Comparison of ENCODE assay signal across 26 cellular contexts in the genomic region with DNA sequence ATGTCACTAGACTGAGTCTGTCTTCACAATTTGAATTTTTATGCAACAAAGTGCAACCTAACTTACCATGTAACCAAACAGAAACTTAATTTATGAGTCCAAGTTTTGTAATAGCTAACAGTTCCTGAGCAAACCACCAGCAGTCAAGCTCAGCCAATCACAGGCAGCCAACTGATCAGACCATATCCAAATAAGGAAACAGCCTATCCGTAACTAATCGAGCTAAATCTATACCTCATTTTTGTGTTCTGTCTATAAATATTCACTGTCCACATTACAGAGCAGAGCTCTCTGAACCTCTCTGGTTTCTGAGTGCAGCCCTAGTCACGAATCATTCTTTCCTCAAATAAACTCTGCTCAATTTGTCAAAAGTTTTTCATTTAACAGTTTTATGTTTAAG.
"Had no signal": no experiment of that assay in that cellular context is flagged by ENCODE, and none has a peak within 500 bp of the region (broad histone marks: within the 10 kb centered on the region; RNA-seq: fewer than 3 reads in every experiment).

No MANE protein-coding gene starts in this region.

- H3K4me1 ChIP-seq: left ventricle myocardium inferior, pancreas, prostate gland, stomach, testis, thyroid gland, transverse colon, upper lobe of left lung had no signal

- H3K4me2 ChIP-seq: hepatocyte had no signal

- H3K36me3 ChIP-seq: left ventricle myocardium inferior, pancreas, prostate gland, stomach, thyroid gland, transverse colon, upper lobe of left lung had no signal

- DNase-seq: islet precursor cell; left ventricle myocardium inferior; mesendoderm; naive B cell; natural killer cell; nephron progenitor cell; nucleus accumbens; pancreas; posterior cingulate gyrus; retina; right cardiac atrium; stimulated activated CD4-positive, alpha-beta T cell treated with anti-CD3 and anti-CD28 coated beads, Interleukin-12 subunit alpha, Interleukin-12 subunit beta, amount 100 ng/mL, for 4 hours; stimulated activated CD4-positive, alpha-beta T cell treated with anti-CD3 and anti-CD28 coated beads, Interleukin-15, amount 100 ng/mL, for 24 hours; stimulated activated CD4-positive, alpha-beta T cell treated with anti-CD3 and anti-CD28 coated beads, Interleukin-2, amount 100 ng/mL, for 24 hours; stimulated activated CD4-positive, alpha-beta T cell treated with anti-CD3 and anti-CD28 coated beads, Interleukin-4, amount 100 ng/mL, for 1 hour; stimulated activated naive B cell treated with anti-CD40 and anti-IgM and Interleukin-4, amounts not matched to agents 10 μg/mL and 1 μg/mL and 100 μg/mL, for 72 hours; stimulated activated naive CD8-positive, alpha-beta T cell treated with anti-CD3 and anti-CD28 coated beads, Interleukin-15, Interleukin-2, amounts not matched to agents 100 U/mL and 50 U/mL, for 24 hours; stomach; testis; thyroid gland; transverse colon; upper lobe of left lung had no signal

- H3K27ac ChIP-seq: hepatocyte, left ventricle myocardium inferior, pancreas, prostate gland, skin epidermis, stomach, testis, thyroid gland, transverse colon, upper lobe of left lung had no signal

- H3K27me3 ChIP-seq: hepatocyte, pancreas, stomach, testis, thyroid gland, transverse colon, upper lobe of left lung had no signal

- H2AFZ ChIP-seq: hepatocyte had no signal

- H3K4me3 ChIP-seq: hepatocyte, left ventricle myocardium inferior, lung, pancreas, prostate gland, skin epidermis, stomach, testis, thyroid gland, transverse colon, upper lobe of left lung had no signal

- H3K9me3 ChIP-seq: left ventricle myocardium inferior, pancreas, prostate gland, stomach, testis, thyroid gland, transverse colon, upper lobe of left lung had no signal
